Comparison of ENCODE assay signal across 18 cellular contexts in genomic region chr16:87551487-87551886, GRCh38. TPM values are rescaled to one million over a fixed set of nuclear protein-coding genes. Genes with fewer than 3 reads are reported as not detected.
DNase-seq lines count a peak whose midpoint lies in the region; ATAC-seq, FAIRE-seq and TF ChIP-seq lines count a peak whose summit lies in the region.
"Had no signal": no experiment of that assay in that cellular context is flagged by ENCODE, and none has a peak within 500 bp of the region (broad histone marks: within the 10 kb centered on the region; RNA-seq: fewer than 3 reads in every experiment).

No MANE protein-coding gene starts in this region.

- TF ChIP-seq POLR2A in A549 (IDR thresholded peaks at IDR 0.05; ENCODE audit: low read length) (no peak), right lobe of liver (IDR thresholded peaks at IDR 0.05) (peak; percentile 51)

- no peaks in the 10 kb centered on the region for H3K36me3 Mint-ChIP-seq in activated CD8-positive, alpha-beta memory T cell treated with anti-CD3 and anti-CD28 coated beads, Interleukin-2, amount 10 ng/mL, durations not matched to agents 7 days and 5 days
- H3K36me3 Mint-ChIP-seq: CD14-positive monocyte; CD4-positive, alpha-beta memory T cell had no signal

- peak; percentile 45 to 47; a peak in 2 of 6 replicates for ATAC-seq in A549
- ATAC-seq in right lobe of liver = peak in 1 of 4 donors; percentile 26
- ATAC-seq in activated CD8-positive, alpha-beta memory T cell treated with anti-CD3 and anti-CD28 coated beads, Interleukin-2, amount 10 ng/mL, durations not matched to agents 7 days and 5 days = no peak

- CTCF ChIA-PET in A549 (lab: Yijun Ruan, JAX) = interaction anchor here (0.7 to 4.1 kb wide), 21 partner anchors 9 to 135 kb away, joined by 3 to 49 read pairs (median 4); no protein-coding TSS in a partner anchor
- CTCF ChIA-PET in activated CD8-positive, alpha-beta memory T cell treated with anti-CD3 and anti-CD28 coated beads, Interleukin-2, amount 10 ng/mL, durations not matched to agents 7 days and 5 days (lab: Charles Lee) = interaction anchor here (1.5 kb wide), 1 partner anchor 85 kb away, joined by 10 read pairs; no protein-coding TSS in a partner anchor

- WGBS in A549 (ENCODE audit: missing lambda C conversion rate) = 45% methylated on average over 5 of the region's 5 CpGs
- WGBS in right lobe of liver (ENCODE audit: insufficient coverage, low coverage, low lambda C conversion rate, missing lambda C conversion rate) = 45% methylated on average over 5 of the region's 5 CpGs

- no peak overlapping the region for H3K4me2 ChIP-seq in A549
- H3K4me2 ChIP-seq: BLaER1 had no signal

- no peak for DNase-seq in A549 (ENCODE audit: low read depth in 1 of 2, low spot score in 1 of 2)
- peak; percentile 52 for DNase-seq in SK-N-DZ (ENCODE audit: low spot score)
- DNase-seq in fibroblast of villous mesenchyme (ENCODE audit: low read depth) = peak; percentile 73
- no peak for DNase-seq in right lobe of liver
- DNase-seq in NOMO-1 (lab: John Stamatoyannopoulos, UW; ENCODE audit: unreplicated experiment in 2 of 2) = no peak
- no peak for DNase-seq in Kasumi-1 (lab: John Stamatoyannopoulos, UW)
- DNase-seq in activated CD8-positive, alpha-beta memory T cell treated with anti-CD3 and anti-CD28 coated beads, Interleukin-2, amount 10 ng/mL, durations not matched to agents 7 days and 5 days = no peak
- DNase-seq in NCI-H510A (lab: John Stamatoyannopoulos, UW) = no peak
- DNase-seq: CD4-positive, alpha-beta memory T cell; DMS153; DMS79; GDM1; HFFc6 had no signal

- no peaks in the 10 kb centered on the region for H3K9me3 Mint-ChIP-seq in activated CD8-positive, alpha-beta memory T cell treated with anti-CD3 and anti-CD28 coated beads, Interleukin-2, amount 10 ng/mL, durations not matched to agents 7 days and 5 days (ENCODE audit: low read depth)

- TF ChIP-seq CTCF in A549 (IDR thresholded peaks at IDR 0.05) (no peak), fibroblast of villous mesenchyme (IDR thresholded peaks at IDR 0.05; ENCODE audit: insufficient read depth, low read depth, low read length) (no peak), right lobe of liver (IDR thresholded peaks at IDR 0.05) (no peak)

- no peaks in the 10 kb centered on the region for H3K27me3 ChIP-seq in right lobe of liver
- H3K27me3 ChIP-seq: BLaER1 had no signal

- H3K27ac ChIP-seq in A549 = no peak overlapping the region
- H3K27ac ChIP-seq in right lobe of liver = peak overlapping the region in 1 of 3 donors; percentile 68
- H3K27ac ChIP-seq: 22Rv1, BLaER1 had no signal

- H3K27ac Mint-ChIP-seq in activated CD8-positive, alpha-beta memory T cell treated with anti-CD3 and anti-CD28 coated beads, Interleukin-2, amount 10 ng/mL, durations not matched to agents 7 days and 5 days = no peak overlapping the region
- H3K27ac Mint-ChIP-seq: CD4-positive, alpha-beta memory T cell; HFFc6 had no signal

- H3K4me3 Mint-ChIP-seq in activated CD8-positive, alpha-beta memory T cell treated with anti-CD3 and anti-CD28 coated beads, Interleukin-2, amount 10 ng/mL, durations not matched to agents 7 days and 5 days = no peak overlapping the region
- H3K4me3 Mint-ChIP-seq: CD14-positive monocyte; CD4-positive, alpha-beta memory T cell; HFFc6 had no signal

- H3K4me3 ChIP-seq in A549 (no peak overlapping the region), fibroblast of villous mesenchyme (ENCODE audit: low read depth, low read length) (no peak overlapping the region), right lobe of liver (no peak overlapping the region)
- H3K4me3 ChIP-seq: BLaER1, HAP-1 had no signal

- no peak for FAIRE-seq in A549 (lab: Jason Lieb, UNC)
- FAIRE-seq: GM12892 had no signal

- POLR2A ChIA-PET in A549 (lab: Yijun Ruan, JAX) = no interaction called here

- no peaks in the 10 kb centered on the region for H3K4me1 Mint-ChIP-seq in activated CD8-positive, alpha-beta memory T cell treated with anti-CD3 and anti-CD28 coated beads, Interleukin-2, amount 10 ng/mL, durations not matched to agents 7 days and 5 days

- no peaks in the 10 kb centered on the region for H3K9me3 ChIP-seq in A549
- H3K9me3 ChIP-seq in right lobe of liver = no peaks in the 10 kb centered on the region
- H3K9me3 ChIP-seq: HAP-1 had no signal

- TF ChIP-seq EP300 in A549 (IDR thresholded peaks at IDR 0.05) = no peak

- H3K4me1 ChIP-seq in A549 (no peaks in the 10 kb centered on the region), right lobe of liver (peaks cover 0 to 31% (median 14%) of the 10 kb centered on the region in 4 donors)
- H3K4me1 ChIP-seq: HAP-1 had no signal

- H3K27me3 Mint-ChIP-seq in activated CD8-positive, alpha-beta memory T cell treated with anti-CD3 and anti-CD28 coated beads, Interleukin-2, amount 10 ng/mL, durations not matched to agents 7 days and 5 days = peaks cover 15% of the 10 kb centered on the region

- intact Hi-C loops in right lobe of liver (cut with DNase I) = no loop called here

- no peaks in the 10 kb centered on the region for H3K36me3 ChIP-seq in right lobe of liver
- H3K36me3 ChIP-seq: BLaER1, HAP-1 had no signal

- TF ChIP-seq RAD21 in A549 (conservative IDR thresholded peaks at IDR 0.05 in 1 of 2, IDR thresholded peaks at IDR 0.05 in 1 of 2) = no peak

TF ChIP-seq in A549, 52 proteins besides CTCF, POLR2A, EP300 and RAD21 (continues in another document):
- TF ChIP-seq ESRRA (IDR thresholded peaks at IDR 0.05; ENCODE audit: borderline replicate concordance, low read length) = no peak
- no peak for TF ChIP-seq FOSB (CRISPR knock-in tag; IDR thresholded peaks at IDR 0.05)
- TF ChIP-seq ZSCAN20 (CRISPR knock-in tag; IDR thresholded peaks at IDR 0.05) = no peak
- TF ChIP-seq TFCP2L1 (CRISPR knock-in tag; IDR thresholded peaks at IDR 0.05) = no peak
- no peak for TF ChIP-seq JUN (IDR thresholded peaks at IDR 0.05)
- no peak for TF ChIP-seq HDAC2 (IDR thresholded peaks at IDR 0.05)
- TF ChIP-seq, protein P1, sequence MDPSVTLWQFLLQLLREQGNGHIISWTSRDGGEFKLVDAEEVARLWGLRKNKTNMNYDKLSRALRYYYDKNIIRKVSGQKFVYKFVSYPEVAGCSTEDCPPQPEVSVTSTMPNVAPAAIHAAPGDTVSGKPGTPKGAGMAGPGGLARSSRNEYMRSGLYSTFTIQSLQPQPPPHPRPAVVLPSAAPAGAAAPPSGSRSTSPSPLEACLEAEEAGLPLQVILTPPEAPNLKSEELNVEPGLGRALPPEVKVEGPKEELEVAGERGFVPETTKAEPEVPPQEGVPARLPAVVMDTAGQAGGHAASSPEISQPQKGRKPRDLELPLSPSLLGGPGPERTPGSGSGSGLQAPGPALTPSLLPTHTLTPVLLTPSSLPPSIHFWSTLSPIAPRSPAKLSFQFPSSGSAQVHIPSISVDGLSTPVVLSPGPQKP (IDR thresholded peaks at IDR 0.05; ENCODE audit: low read depth, low read length) = no peak
- TF ChIP-seq EHF (CRISPR knock-in tag; IDR thresholded peaks at IDR 0.05) = no peak
- no peak for TF ChIP-seq HMGXB4 (CRISPR knock-in tag; IDR thresholded peaks at IDR 0.05; ENCODE audit: borderline replicate concordance)
- no peak for TF ChIP-seq POLR2AphosphoS2 (conservative IDR thresholded peaks at IDR 0.05; ENCODE audit: low read length)
- TF ChIP-seq FOXS1 (CRISPR knock-in tag; IDR thresholded peaks at IDR 0.05) = no peak

RNA-seq across cellular contexts. Expression of gene JPH3, which starts 50.8 kb away (rescaled TPM):
- polyA plus RNA-seq in A549 (2011; rRNA removed) (0.36 and 0.38 TPM in 2 replicates), A549 (2017; fragmentation: RNase III; extraction: RNeasy Plus Mini Kit Qiagen cat#74134 plus additional on column Dnase treatment) (1.4 to 1.6 TPM (median 1.4 TPM) in 3 replicates)
- polyA plus RNA-seq in A549 (2012; cell fraction: cytosol; rRNA removed) = 0.66 and 0.96 TPM in 2 replicates
- polyA plus RNA-seq in A549 (2012; cell fraction: nucleus; rRNA removed) = 0.80 and 0.91 TPM in 2 replicates
- 0.17 and 0.58 TPM in 2 replicates for polyA minus RNA-seq in A549 (2011; rRNA and poly(A)+ RNA removed)
- polyA plus RNA-seq in SK-N-DZ (2014; cell fraction: cytosol; rRNA removed) = 0.81 and 2.6 TPM in 2 replicates
- polyA plus RNA-seq in SK-N-DZ (2014; cell fraction: nucleus; rRNA removed) = 0.77 and 4.6 TPM in 2 replicates
- total RNA-seq in fibroblast of villous mesenchyme (not detected in 2 replicates), right lobe of liver (under 1 TPM in 2 of 6 experiments, not detected in 4; 0.07 to 0.12 TPM)
- not detected for total RNA-seq in activated CD8-positive, alpha-beta memory T cell treated with anti-CD3 and anti-CD28 coated beads, Interleukin-2, amount 10 ng/mL, durations not matched to agents 7 days and 5 days
- total RNA-seq: HFFc6 had no signal
- polyA plus RNA-seq: CD14-positive monocyte; CD4-positive, alpha-beta memory T cell had no signal

RNA-seq across cellular contexts. Expression of gene ZCCHC14, which starts 58.7 kb away (rescaled TPM):
- 3.8 and 5.5 TPM in 2 replicates for polyA plus RNA-seq in A549 (2011; rRNA removed)
- 3.8 and 5.3 TPM in 2 replicates for polyA plus RNA-seq in A549 (2012; cell fraction: cytosol; rRNA removed)
- polyA plus RNA-seq in A549 (2012; cell fraction: nucleus; rRNA removed) = 10.8 and 15.5 TPM in 2 replicates
- polyA plus RNA-seq in A549 (2017; fragmentation: RNase III; extraction: RNeasy Plus Mini Kit Qiagen cat#74134 plus additional on column Dnase treatment) = 6.1 to 7.3 TPM (median 6.5 TPM) in 3 replicates
- polyA minus RNA-seq in A549 (2011; rRNA and poly(A)+ RNA removed) = 7.2 and 8.0 TPM in 2 replicates
- polyA plus RNA-seq in SK-N-DZ (2014; cell fraction: cytosol; rRNA removed) = 14.0 and 14.6 TPM in 2 replicates
- polyA plus RNA-seq in SK-N-DZ (2014; cell fraction: nucleus; rRNA removed) = 21.2 and 55.0 TPM in 2 replicates
- total RNA-seq in fibroblast of villous mesenchyme = 8.2 and 13.2 TPM in 2 replicates
- total RNA-seq in right lobe of liver = 10 to 100 TPM; 12.6 to 26.5 (median 17.7) TPM
- total RNA-seq in activated CD8-positive, alpha-beta memory T cell treated with anti-CD3 and anti-CD28 coated beads, Interleukin-2, amount 10 ng/mL, durations not matched to agents 7 days and 5 days = 1 to 10 TPM in 1 of 2 experiments, under 1 TPM in 1; 0.63 to 1.5 TPM

Comparison
In these comparisons a context has a peak if more than half of its experiments do, and no peak if none do; other contexts are left out.
1. DNase-seq: peak in SK-N-DZ (single experiment) and fibroblast of villous mesenchyme (single experiment); none in A549 (0 of 2), right lobe of liver (0 of 3), NOMO-1 (0 of 2), Kasumi-1 (0 of 2), activated CD8-positive, alpha-beta memory T cell treated with anti-CD3 and anti-CD28 coated beads, Interleukin-2, amount 10 ng/mL, durations not matched to agents 7 days and 5 days (single experiment) and NCI-H510A (single experiment).